ENCODE assay signal across 20 cellular contexts in genomic region chr2:226184540-226184939, GRCh38.
A peak's percentile ranks its signal among the peaks of the same experiment; 100 is the strongest.
DNase-seq lines count a peak whose midpoint lies in the region; ATAC-seq, FAIRE-seq and TF ChIP-seq lines count a peak whose summit lies in the region.
"Had no signal": no experiment of that assay in that cellular context is flagged by ENCODE, and none has a peak within 500 bp of the region (broad histone marks: within the 10 kb centered on the region; RNA-seq: fewer than 3 reads in every experiment).

No MANE protein-coding gene starts in this region.

- H3K27me3 ChIP-seq in AG04450 (ENCODE audit: control insufficient read depth, insufficient read depth, low read length) (no peaks in the 10 kb centered on the region), mammary epithelial cell (ENCODE audit: insufficient read depth, low read length) (no peaks in the 10 kb centered on the region), neural progenitor cell (no peaks in the 10 kb centered on the region)
- H3K27me3 ChIP-seq: body of pancreas, hepatocyte, thyroid gland had no signal

- ATAC-seq in GM19463 (IDR thresholded peaks at IDR 0.05; ENCODE audit: unreplicated experiment): no peak
- ATAC-seq: body of pancreas had no signal

- BruUV-seq in mammary epithelial cell (replicated peaks; lab: Mats Ljungman, UMichigan): no TSS peak

- peak overlapping the region; percentile 10; the same call in 1 of the 2 replicates for H3K4me3 ChIP-seq in AG04450 (ENCODE audit: low read depth, low read length)
- H3K4me3 ChIP-seq in mammary epithelial cell (replicated peaks in 1 of 3; ENCODE audit: insufficient read depth in 1 of 3, low read depth in 2 of 3, low read length in 3 of 3): no peak overlapping the region
- H3K4me3 ChIP-seq in neural progenitor cell: no peak overlapping the region
- H3K4me3 ChIP-seq: body of pancreas, coronary artery, hepatocyte, skin epidermis, thyroid gland had no signal

- H2AFZ ChIP-seq in mammary epithelial cell (ENCODE audit: low read depth, low read length): no peak overlapping the region
- H2AFZ ChIP-seq in neural progenitor cell (replicated peaks): no peak overlapping the region
- H2AFZ ChIP-seq: hepatocyte had no signal

- peaks cover 13% of the 10 kb centered on the region; the same call in 1 of the 2 replicates for H3K9me3 ChIP-seq in AG04450 (ENCODE audit: control insufficient read depth, insufficient read depth, low read length)
- H3K9me3 ChIP-seq in mammary epithelial cell (replicated peaks; ENCODE audit: insufficient read depth, low read length): peaks cover 16% of the 10 kb centered on the region
- H3K9me3 ChIP-seq in neural progenitor cell (ENCODE audit: low read depth): no peaks in the 10 kb centered on the region
- H3K9me3 ChIP-seq: body of pancreas, HAP-1, thyroid gland had no signal

- H3K9me3 Mint-ChIP-seq in neural progenitor cell (peaks cover 16% of the 10 kb centered on the region), progenitor cell of endocrine pancreas (ENCODE audit: low read depth) (peaks cover 4% of the 10 kb centered on the region)
- H3K9me3 Mint-ChIP-seq: activated T-helper 1 cell treated with anti-CD3 and anti-CD28 coated beads, Interleukin-12 subunit alpha, Interleukin-12 subunit beta, Interleukin-2, Interleukin-4 antibody, amounts not matched to agents 30 ng/mL and 10 ng/mL and 1 ng/mL, durations not matched to agents 14 hours and 24 hours and 36 hours had no signal

- in situ Hi-C loops in mammary epithelial cell (cut with MboI; ENCODE audit: low sequenced_read_pairs in 2 of 2): no loop called here

- no peaks in the 10 kb centered on the region for H3F3A ChIP-seq in neural progenitor cell (ENCODE audit: low read depth)

- no peak overlapping the region for H3K4me2 ChIP-seq in mammary epithelial cell (ENCODE audit: insufficient read depth, low read depth, low read length)
- no peak overlapping the region for H3K4me2 ChIP-seq in neural progenitor cell

- H3K4me1 Mint-ChIP-seq in neural progenitor cell (peaks cover 22% of the 10 kb centered on the region), progenitor cell of endocrine pancreas (ENCODE audit: low read depth) (peaks cover 10% of the 10 kb centered on the region)

- H4K20me1 ChIP-seq in mammary epithelial cell (ENCODE audit: insufficient read depth, low read length) (no peaks in the 10 kb centered on the region), neural progenitor cell (ENCODE audit: low read depth) (no peaks in the 10 kb centered on the region)

- dilution Hi-C loops in mammary epithelial cell (cut with HindIII; ENCODE audit: low sequenced_read_pairs): no loop called here

- no peak for FAIRE-seq in frontal cortex (lab: Jason Lieb, UNC)

- 97% methylated on average over 2 of the region's 2 CpGs for WGBS in mammary epithelial cell (ENCODE audit: low coverage, missing lambda C conversion rate)

- H3K27ac ChIP-seq in AG04450 (ENCODE audit: low read depth, low read length): peak overlapping the region; percentile 95
- H3K27ac ChIP-seq in mammary epithelial cell (ENCODE audit: insufficient read depth, low read depth, low read length): peak overlapping the region; percentile 99
- H3K27ac ChIP-seq in neural progenitor cell: no peak overlapping the region
- H3K27ac ChIP-seq: body of pancreas, coronary artery, thyroid gland had no signal

- no peak for TF ChIP-seq CTCF in AG04450 (IDR thresholded peaks at IDR 0.05; ENCODE audit: low read depth, low read length)
- no peak for TF ChIP-seq CTCF in mammary epithelial cell (conservative IDR thresholded peaks at IDR 0.05 in 1 of 2, IDR thresholded peaks at IDR 0.05 in 1 of 2; ENCODE audit: extremely low read depth in 1 of 2, insufficient read depth in 1 of 2, low read depth in 1 of 2, low read length in 2 of 2)
- TF ChIP-seq CTCF in neural progenitor cell (IDR thresholded peaks at IDR 0.05): no peak
- no peak for TF ChIP-seq CTCF in progenitor cell of endocrine pancreas (IDR thresholded peaks at IDR 0.05; ENCODE audit: unreplicated experiment)

- DNase-seq in AG04450 (ENCODE audit: low read depth, low spot score) (no peak), NCI-H69 (lab: John Stamatoyannopoulos, UW) (peak; percentile 27), mammary epithelial cell (no peak), neural progenitor cell (ENCODE audit: low spot score) (no peak), H4 (ENCODE audit: low spot score) (no peak), frontal cortex (ENCODE audit: low spot score in 2 of 2) (no peak), progenitor cell of endocrine pancreas (ENCODE audit: low spot score, unreplicated experiment) (no peak)
- DNase-seq: activated CD4-positive, alpha-beta T cell treated with anti-CD3 and anti-CD28 coated beads for 48 hours; body of pancreas; Karpas-422; NCI-H1092; stimulated activated naive CD4-positive, alpha-beta T cell; thyroid gland had no signal

- no peaks in the 10 kb centered on the region for H3K27me3 Mint-ChIP-seq in neural progenitor cell (ENCODE audit: insufficient read depth, low read depth)
- no peaks in the 10 kb centered on the region for H3K27me3 Mint-ChIP-seq in progenitor cell of endocrine pancreas

- peaks cover 15% of the 10 kb centered on the region for H3K4me1 ChIP-seq in mammary epithelial cell (ENCODE audit: insufficient read depth, low read length)
- peaks cover 27% of the 10 kb centered on the region for H3K4me1 ChIP-seq in neural progenitor cell
- H3K4me1 ChIP-seq: body of pancreas had no signal

- intact Hi-C loops in mammary epithelial cell (cut with micrococcal nuclease): loop anchor here (2.0 kb wide), 1 partner anchor 66 kb away; no protein-coding TSS in a partner anchor

- peaks cover 2% of the 10 kb centered on the region for H3K36me3 Mint-ChIP-seq in neural progenitor cell
- no peaks in the 10 kb centered on the region for H3K36me3 Mint-ChIP-seq in progenitor cell of endocrine pancreas (ENCODE audit: insufficient read depth)
- H3K36me3 Mint-ChIP-seq: activated naive CD8-positive, alpha-beta T cell had no signal

- H3K36me3 ChIP-seq in mammary epithelial cell (ENCODE audit: insufficient read depth, low read length) (no peaks in the 10 kb centered on the region), neural progenitor cell (no peaks in the 10 kb centered on the region)
- H3K36me3 ChIP-seq: HAP-1, thyroid gland had no signal

- POLR2A ChIA-PET in AG04450 (lab: Yijun Ruan, JAX): interaction anchor here (0.6 to 2.1 kb wide), 5 partner anchors 66 to 608 kb away, joined by 3 to 22 read pairs (median 9); no protein-coding TSS in a partner anchor

- H3K4me3 Mint-ChIP-seq in neural progenitor cell: no peak overlapping the region
- no peak overlapping the region for H3K4me3 Mint-ChIP-seq in progenitor cell of endocrine pancreas (ENCODE audit: low read depth)
- H3K4me3 Mint-ChIP-seq: activated naive CD8-positive, alpha-beta T cell; activated T-helper 1 cell treated with anti-CD3 and anti-CD28 coated beads, Interleukin-12 subunit alpha, Interleukin-12 subunit beta, Interleukin-2, Interleukin-4 antibody, amounts not matched to agents 30 ng/mL and 10 ng/mL and 1 ng/mL, durations not matched to agents 14 hours and 24 hours and 36 hours had no signal

- no peak overlapping the region for H3K9ac ChIP-seq in mammary epithelial cell (ENCODE audit: insufficient read depth, low read length)
- no peak overlapping the region for H3K9ac ChIP-seq in neural progenitor cell

- CTCF ChIA-PET in AG04450 (lab: Charles Lee): interaction anchor here (0.8 to 2.0 kb wide), 9 partner anchors 137 to 801 kb away, joined by 3 to 11 read pairs (median 3); partner anchors contain the start of gene IRS1
- CTCF ChIA-PET in mammary epithelial cell (lab: Charles Lee; ENCODE audit: low non-redundant PET): no interaction called here

- H3K27ac Mint-ChIP-seq in neural progenitor cell: peak overlapping the region; percentile 46
- H3K27ac Mint-ChIP-seq in progenitor cell of endocrine pancreas: no peak overlapping the region
- H3K27ac Mint-ChIP-seq: activated naive CD8-positive, alpha-beta T cell; activated T-helper 1 cell treated with anti-CD3 and anti-CD28 coated beads, Interleukin-12 subunit alpha, Interleukin-12 subunit beta, Interleukin-2, Interleukin-4 antibody, amounts not matched to agents 30 ng/mL and 10 ng/mL and 1 ng/mL, durations not matched to agents 14 hours and 24 hours and 36 hours had no signal

- H3K79me2 ChIP-seq in mammary epithelial cell (ENCODE audit: insufficient read depth, low read length): no peaks in the 10 kb centered on the region
- H3K79me2 ChIP-seq in neural progenitor cell (ENCODE audit: low read depth): no peaks in the 10 kb centered on the region
- H3K79me2 ChIP-seq: hepatocyte had no signal
